Comparison of ENCODE assay signal across 10 cellular contexts in the genomic region with DNA sequence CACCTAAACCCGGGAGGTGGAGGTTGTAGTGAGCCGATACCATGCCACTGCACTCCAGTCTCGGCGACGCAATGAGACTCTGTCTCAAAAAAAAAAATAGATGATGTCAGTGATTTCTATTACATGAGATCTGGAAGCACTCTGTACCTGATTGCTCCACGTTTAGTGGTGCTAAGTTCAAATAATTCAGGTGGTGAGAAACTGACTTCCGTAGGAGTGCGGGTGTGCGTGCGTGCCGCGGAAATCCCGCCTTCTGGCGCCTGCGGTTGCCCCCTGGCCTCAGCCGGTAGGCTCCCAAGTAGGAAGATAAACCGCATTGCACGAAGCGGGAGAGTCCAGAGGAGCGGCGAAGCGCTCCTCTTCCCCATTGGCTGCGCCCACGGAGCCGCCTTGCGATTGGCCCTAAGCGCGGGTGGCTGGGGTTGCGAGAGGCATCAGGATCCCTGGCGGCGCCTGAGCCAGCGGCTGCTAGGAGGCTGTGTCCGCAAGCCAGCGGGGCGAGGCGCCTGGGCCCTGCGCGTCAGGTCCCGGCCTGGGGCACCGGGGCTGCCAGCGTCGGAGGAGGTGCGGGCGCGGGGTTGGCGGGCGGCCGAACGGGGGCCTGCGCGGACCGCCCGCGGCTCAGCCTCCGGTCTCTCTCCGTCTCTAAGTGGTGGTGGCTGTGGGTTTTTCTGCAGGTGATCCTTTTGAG. TPM values are rescaled to one million over a fixed set of nuclear protein-coding genes. Genes with fewer than 3 reads are reported as not detected.
DNase-seq lines count a peak whose midpoint lies in the region; ATAC-seq and TF ChIP-seq lines count a peak whose summit lies in the region.
"Not testable (repeated sequence)": the region's sequence is repeated elsewhere in the genome, so short reads cannot be mapped to it uniquely, and the experiment has no call there.
"Had no signal": no experiment of that assay in that cellular context is flagged by ENCODE, and none has a peak within 500 bp of the region (broad histone marks: within the 10 kb centered on the region; RNA-seq: fewer than 3 reads in every experiment).

No MANE protein-coding gene starts in this region.

- H2AK5ac ChIP-seq in IMR-90 (ENCODE audit: low read depth, low read length), result not testable (repeated sequence)

- dilution Hi-C loops in IMR-90 (cut with HindIII; ENCODE audit: low sequenced_read_pairs, unreplicated experiment), result not testable (repeated sequence)

- DNase-seq in Ammon's horn (ENCODE audit: low spot score) (peak; percentile 92), IMR-90 (peak; percentile 55), NT2/D1 (ENCODE audit: low read depth, low spot score) (peak; percentile 54), caudate nucleus (lab: John Stamatoyannopoulos, UW) (peak; percentile 18 to 96 (median 82)), left cardiac atrium (peak; percentile 83), neural crest cell (ENCODE audit: low read depth, low spot score) (peak; percentile 71)
- DNase-seq in activated CD8-positive, alpha-beta memory T cell treated with anti-CD3 and anti-CD28 coated beads, Interleukin-2, amount 10 ng/mL, durations not matched to agents 7 days and 5 days, result peak; percentile 56
- DNase-seq in stimulated activated CD8-positive, alpha-beta memory T cell treated with anti-CD3 and anti-CD28 coated beads, Interleukin-12 subunit alpha, Interleukin-12 subunit beta, amount 100 ng/mL, for 1 hour (ENCODE audit: low read depth), result peak; percentile 34

- not testable (repeated sequence) for H3K9me3 Mint-ChIP-seq in activated CD8-positive, alpha-beta memory T cell treated with anti-CD3 and anti-CD28 coated beads, Interleukin-2, amount 10 ng/mL, durations not matched to agents 7 days and 5 days (ENCODE audit: low read depth); neural crest cell

- peak overlapping the region; percentile 36 for H3K4me3 ChIP-seq in IMR-90 (ENCODE audit: insufficient read depth, low read depth, low read length)
- H3K4me3 ChIP-seq in NT2/D1 (ENCODE audit: insufficient read length, low read depth), result peak overlapping the region; percentile 21

- not testable (repeated sequence) for H4K8ac ChIP-seq in IMR-90 (ENCODE audit: low read depth in 2 of 2, low read length in 2 of 2)

- CTCF ChIA-PET in IMR-90 (lab: Yijun Ruan, JAX); activated CD8-positive, alpha-beta memory T cell treated with anti-CD3 and anti-CD28 coated beads, Interleukin-2, amount 10 ng/mL, durations not matched to agents 7 days and 5 days (lab: Charles Lee): not testable (repeated sequence)

- TF ChIP-seq RAD21 in IMR-90 (IDR thresholded peaks at IDR 0.05; ENCODE audit: low read length), result not testable (repeated sequence)

- not testable (repeated sequence) for H3K9ac ChIP-seq in IMR-90 (ENCODE audit: low read depth, low read length); NT2/D1 (ENCODE audit: insufficient read length, low read depth)

- BruUV-seq in IMR-90 (replicated peaks; lab: Mats Ljungman, UMichigan), result not testable (repeated sequence)

- H4K5ac ChIP-seq in IMR-90 (ENCODE audit: low read depth, low read length), result not testable (repeated sequence)

- not testable (repeated sequence) for H3K27ac Mint-ChIP-seq in activated CD8-positive, alpha-beta memory T cell treated with anti-CD3 and anti-CD28 coated beads, Interleukin-2, amount 10 ng/mL, durations not matched to agents 7 days and 5 days
- peak overlapping the region; percentile 35 for H3K27ac Mint-ChIP-seq in neural crest cell (ENCODE audit: unreplicated experiment)

- not testable (repeated sequence) for H3K79me1 ChIP-seq in IMR-90 (ENCODE audit: low read depth in 1 of 2, low read length in 2 of 2)

- H3K4me2 ChIP-seq in IMR-90 (ENCODE audit: low read depth, low read length), result peak overlapping the region; percentile 83

- H2AFZ ChIP-seq in IMR-90 (replicated peaks; ENCODE audit: low read length, poor library complexity), result not testable (repeated sequence)

- H3K27me3 Mint-ChIP-seq in activated CD8-positive, alpha-beta memory T cell treated with anti-CD3 and anti-CD28 coated beads, Interleukin-2, amount 10 ng/mL, durations not matched to agents 7 days and 5 days, result peaks cover 17% of the 10 kb centered on the region
- not testable (repeated sequence) for H3K27me3 Mint-ChIP-seq in neural crest cell (ENCODE audit: low read depth)

- H3K36me3 ChIP-seq in IMR-90 (ENCODE audit: control insufficient read depth, insufficient read depth, low read length); NT2/D1 (ENCODE audit: insufficient read depth, insufficient read length, low read length): not testable (repeated sequence)

- not testable (repeated sequence) for H2BK15ac ChIP-seq in IMR-90 (ENCODE audit: low read depth, low read length)

- not testable (repeated sequence) for H3K18ac ChIP-seq in IMR-90 (ENCODE audit: low read depth, low read length)

- not testable (repeated sequence) for H4K91ac ChIP-seq in IMR-90 (ENCODE audit: insufficient read depth, low read depth, low read length)

- ATAC-seq in IMR-90 (ENCODE audit: low read depth) (peak; percentile 100), left cardiac atrium (peak; percentile 98 to 99)
- peak; percentile 92 for ATAC-seq in activated CD8-positive, alpha-beta memory T cell treated with anti-CD3 and anti-CD28 coated beads, Interleukin-2, amount 10 ng/mL, durations not matched to agents 7 days and 5 days

- H3K23ac ChIP-seq in IMR-90 (ENCODE audit: low read depth, low read length), result not testable (repeated sequence)

- not testable (repeated sequence) for H3K4me1 ChIP-seq in IMR-90 (ENCODE audit: control insufficient read depth, insufficient read depth, low read length); NT2/D1 (ENCODE audit: insufficient read depth, insufficient read length)

- H3K9me3 ChIP-seq in IMR-90 (ENCODE audit: control insufficient read depth, insufficient read depth, low read length); NT2/D1 (ENCODE audit: insufficient read depth, low read length): not testable (repeated sequence)

- H3K56ac ChIP-seq in IMR-90 (ENCODE audit: extremely low read depth, insufficient read depth, low read length), result not testable (repeated sequence)

- POLR2A ChIA-PET in IMR-90 (lab: Charles Lee; ENCODE audit: unreplicated experiment), result not testable (repeated sequence)

- H3K27ac ChIP-seq in IMR-90 (ENCODE audit: insufficient read depth, low read length); caudate nucleus (ENCODE audit: low read depth, low read length): not testable (repeated sequence)

- intact Hi-C loops in IMR-90 (cut with micrococcal nuclease); left cardiac atrium (cut with DNase I): not testable (repeated sequence)

- not testable (repeated sequence) for H2BK120ac ChIP-seq in IMR-90 (ENCODE audit: low read depth, low read length)

- not testable (repeated sequence) for H3K27me3 ChIP-seq in IMR-90 (ENCODE audit: control insufficient read depth, insufficient read depth, low read length); NT2/D1 (ENCODE audit: insufficient read depth, insufficient read length)

- H3K9me1 ChIP-seq in IMR-90 (ENCODE audit: insufficient read depth, low read length), result not testable (repeated sequence)

- not testable (repeated sequence) for H3K4me1 Mint-ChIP-seq in activated CD8-positive, alpha-beta memory T cell treated with anti-CD3 and anti-CD28 coated beads, Interleukin-2, amount 10 ng/mL, durations not matched to agents 7 days and 5 days
- peaks cover 13% of the 10 kb centered on the region for H3K4me1 Mint-ChIP-seq in neural crest cell

- H2BK20ac ChIP-seq in IMR-90 (ENCODE audit: low read depth, low read length), result not testable (repeated sequence)

- H3K36me3 Mint-ChIP-seq in activated CD8-positive, alpha-beta memory T cell treated with anti-CD3 and anti-CD28 coated beads, Interleukin-2, amount 10 ng/mL, durations not matched to agents 7 days and 5 days; neural crest cell (ENCODE audit: low read depth): not testable (repeated sequence)

- TF ChIP-seq CTCF in IMR-90 (conservative IDR thresholded peaks at IDR 0.05; ENCODE audit: low read depth, low read length); neural crest cell (conservative IDR thresholded peaks at IDR 0.05): not testable (repeated sequence)

- peak overlapping the region; percentile 64 for H3K4me3 Mint-ChIP-seq in activated CD8-positive, alpha-beta memory T cell treated with anti-CD3 and anti-CD28 coated beads, Interleukin-2, amount 10 ng/mL, durations not matched to agents 7 days and 5 days
- H3K4me3 Mint-ChIP-seq in neural crest cell, result peak overlapping the region; percentile 82

- H3K4ac ChIP-seq in IMR-90 (ENCODE audit: low read depth, low read length), result not testable (repeated sequence)

- H4K20me1 ChIP-seq in IMR-90 (ENCODE audit: insufficient read depth, low read length), result not testable (repeated sequence)

- WGBS in IMR-90 (ENCODE audit: extremely low coverage in 2 of 2, insufficient read length in 1 of 2), 2 experiments, result 7% methylated on average over 11 of the region's 56 CpGs; no CpG with 5 or more reads in 1 of the 2 experiments

- H2BK5ac ChIP-seq in IMR-90 (ENCODE audit: low read depth, low read length, poor library complexity, severe bottlenecking), result not testable (repeated sequence)

- not testable (repeated sequence) for H2AK9ac ChIP-seq in IMR-90 (replicated peaks; ENCODE audit: low read depth, low read length, poor library complexity)

- H3K14ac ChIP-seq in IMR-90 (replicated peaks; ENCODE audit: low read depth, low read length), result not testable (repeated sequence)

- in situ Hi-C loops in IMR-90 (cut with MboI; ENCODE audit: low sequenced_read_pairs), result not testable (repeated sequence)

- not testable (repeated sequence) for TF ChIP-seq POLR2A in IMR-90 (IDR thresholded peaks at IDR 0.05; ENCODE audit: low read depth, low read length)

RNA-seq across cellular contexts. Expression of gene GOLGA6L7, which starts 16.4 kb away (rescaled TPM):
- not detected in 2 replicates for total RNA-seq in IMR-90 (2012; rRNA removed)
- not detected in 2 replicates for polyA plus RNA-seq in IMR-90 (2012; rRNA removed)
- polyA plus RNA-seq in IMR-90 (2012; cell fraction: cytosol; rRNA removed), result not detected in 2 replicates
- polyA plus RNA-seq in IMR-90 (2012; cell fraction: nucleus; rRNA removed; ENCODE audit: low replicate concordance), result not detected in 2 replicates
- not detected for total RNA-seq in activated CD8-positive, alpha-beta memory T cell treated with anti-CD3 and anti-CD28 coated beads, Interleukin-2, amount 10 ng/mL, durations not matched to agents 7 days and 5 days
- total RNA-seq in left cardiac atrium, result not detected
- total RNA-seq in neural crest cell, result not detected in 2 replicates
- total RNA-seq: mononuclear cell, NCI-H460 had no signal

RNA-seq across cellular contexts. Expression of gene APBA2, which starts 53.7 kb away (rescaled TPM):
- 27.8 and 33.0 TPM in 2 replicates for total RNA-seq in IMR-90 (2012; rRNA removed)
- polyA plus RNA-seq in IMR-90 (2012; rRNA removed), result 21.7 and 26.5 TPM in 2 replicates
- polyA plus RNA-seq in IMR-90 (2012; cell fraction: cytosol; rRNA removed), result 14.7 and 25.1 TPM in 2 replicates
- 35.8 and 49.9 TPM in 2 replicates for polyA plus RNA-seq in IMR-90 (2012; cell fraction: nucleus; rRNA removed; ENCODE audit: low replicate concordance)
- total RNA-seq in activated CD8-positive, alpha-beta memory T cell treated with anti-CD3 and anti-CD28 coated beads, Interleukin-2, amount 10 ng/mL, durations not matched to agents 7 days and 5 days, result 1 to 10 TPM; 2.6 to 7.9 TPM
- under 1 TPM; 0.73 to 0.85 TPM for total RNA-seq in left cardiac atrium
- 78.6 and 79.9 TPM in 2 replicates for total RNA-seq in neural crest cell

Comparison
In these comparisons a context has a peak if more than half of its experiments do, and no peak if none do; other contexts are left out.
1. DNase-seq: peak in every context shown above with its lines; median percentile 92 in Ammon's horn; 83 in left cardiac atrium; 82 in caudate nucleus; 71 in neural crest cell; 56 in activated CD8-positive, alpha-beta memory T cell treated with anti-CD3 and anti-CD28 coated beads, Interleukin-2, amount 10 ng/mL, durations not matched to agents 7 days and 5 days; 55 in IMR-90; 54 in NT2/D1; 34 in stimulated activated CD8-positive, alpha-beta memory T cell treated with anti-CD3 and anti-CD28 coated beads, Interleukin-12 subunit alpha, Interleukin-12 subunit beta, amount 100 ng/mL, for 1 hour.